21 cellular contexts compared by ENCODE assay signal in the genomic region with DNA sequence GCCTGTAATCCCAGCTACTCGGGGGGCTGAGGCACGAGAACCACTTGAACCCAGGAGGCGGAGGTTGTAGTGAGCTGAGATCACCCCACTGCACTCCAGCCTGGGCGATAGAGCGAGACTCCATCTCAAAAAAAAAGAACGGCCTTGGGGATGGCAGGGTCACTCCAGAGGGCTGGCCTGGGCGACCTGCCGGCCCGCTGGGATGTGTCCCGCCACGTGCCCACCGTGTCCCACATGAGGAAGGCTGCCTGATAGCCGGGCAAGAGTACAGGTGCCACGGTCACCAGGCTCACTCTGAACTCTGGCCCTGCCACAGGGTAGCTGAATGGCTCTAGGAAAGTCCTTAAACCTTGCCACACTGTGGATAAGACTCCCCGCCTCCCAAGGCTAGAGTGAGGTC.
"Had no signal": no experiment of that assay in that cellular context is flagged by ENCODE, and none has a peak within 500 bp of the region (broad histone marks: within the 10 kb centered on the region; RNA-seq: fewer than 3 reads in every experiment).

No MANE protein-coding gene starts in this region.

- FAIRE-seq: astrocyte, RCC 7860, TTC549 had no signal

- H3K36me3 ChIP-seq: cardiac muscle cell had no signal

- H3K27ac ChIP-seq: cardiac muscle cell, VCaP had no signal

- H3K4me3 ChIP-seq: cardiac muscle cell had no signal

- DNase-seq: activated CD4-positive, alpha-beta memory T cell treated with anti-CD3 and anti-CD28 coated beads, Interleukin-2, amount 10 ng/mL, durations not matched to agents 7 days and 5 days; activated CD4-positive, alpha-beta T cell treated with anti-CD3 and anti-CD28 coated beads for 36 hours; activated CD4-positive, alpha-beta T cell treated with anti-CD3 and anti-CD28 coated beads, Interleukin-2, amount 50 U/mL, for 1 hour; activated gamma-delta T cell; activated naive CD4-positive, alpha-beta T cell treated with anti-CD3 and anti-CD28 coated beads for 36 hours; activated T-cell treated with anti-CD3 and anti-CD28 coated beads for 4 hours; activated T-cell treated with anti-CD3 and anti-CD28 coated beads, Interleukin-2, amount 50 U/mL, for 48 hours; amygdala; NCI-H1105; NCI-H1436; NCI-H2029 treated with DMSO at 0.1 percent for 48 hours; NCI-H510A; PC-3; SHP77 treated with DMSO at 0.1 percent for 48 hours; T-helper 9 cell had no signal

- H3K9ac ChIP-seq: KMS-11 had no signal

- H3K27me3 ChIP-seq: cardiac muscle cell had no signal
